14 cellular contexts compared by ENCODE assay signal in genomic region chr6:52612336-52613096, GRCh38. TPM values are rescaled to one million over a fixed set of nuclear protein-coding genes. Genes with fewer than 3 reads are reported as not detected.
DNase-seq lines count a peak whose midpoint lies in the region; ATAC-seq, FAIRE-seq and TF ChIP-seq lines count a peak whose summit lies in the region.
"Had no signal": no experiment of that assay in that cellular context is flagged by ENCODE, and none has a peak within 500 bp of the region (broad histone marks: within the 10 kb centered on the region; RNA-seq: fewer than 3 reads in every experiment).

No MANE protein-coding gene starts in this region.

- in situ Hi-C loops in mammary epithelial cell (cut with MboI; ENCODE audit: low sequenced_read_pairs in 2 of 2) = no loop called here

- H4K5ac ChIP-seq in H1 (ENCODE audit: insufficient read length, low read depth, low read length) = no peak overlapping the region

- H3K36me3 Mint-ChIP-seq in MCF 10A (ENCODE audit: insufficient read depth, unreplicated experiment) = no peaks in the 10 kb centered on the region
- H3K36me3 Mint-ChIP-seq in naive thymus-derived CD8-positive, alpha-beta T cell = no peaks in the 10 kb centered on the region
- H3K36me3 Mint-ChIP-seq in activated naive CD4-positive, alpha-beta T cell treated with anti-CD3 and anti-CD28 coated beads, Interleukin-2, amount 50 U/mL, for 72 hours = no peaks in the 10 kb centered on the region

- no TSS peak for BruUV-seq in mammary epithelial cell (replicated peaks; lab: Mats Ljungman, UMichigan)
- no TSS peak for BruUV-seq in MCF 10A (replicated peaks; lab: Mats Ljungman, UMichigan)

- H4K20me1 ChIP-seq in mammary epithelial cell (ENCODE audit: insufficient read depth, low read length) (no peaks in the 10 kb centered on the region), H1 (replicated peaks in 1 of 2; ENCODE audit: control insufficient read depth in 1 of 2, insufficient read depth in 2 of 2, low read length in 2 of 2) (no peaks in the 10 kb centered on the region)

- intact Hi-C loops in mammary epithelial cell (cut with micrococcal nuclease) (no loop called here), MCF 10A (cut with micrococcal nuclease) (no loop called here)

- no peak overlapping the region for H3K4ac ChIP-seq in H1 (replicated peaks; ENCODE audit: insufficient read length, low read depth, low read length)

- POLR2A ChIA-PET in MCF 10A (lab: Yijun Ruan, JAX) (no interaction called here), H1 (lab: Charles Lee; ENCODE audit: partially characterized antibody) (interaction anchor here (1.4 kb wide), 1 partner anchor 9 kb away, joined by 5 read pairs; no protein-coding TSS in a partner anchor)
- POLR2A ChIA-PET in naive thymus-derived CD8-positive, alpha-beta T cell (lab: Charles Lee) = no interaction called here

- H3K4me3 ChIP-seq in mammary epithelial cell (replicated peaks in 1 of 3; ENCODE audit: insufficient read depth in 1 of 3, low read depth in 2 of 3, low read length in 3 of 3) (no peak overlapping the region), H1 (ENCODE audit: extremely low read depth in 1 of 4, insufficient read depth in 2 of 4, low read depth in 3 of 4, low read length in 4 of 4) (no peak overlapping the region)

- H3K18ac ChIP-seq in H1 (ENCODE audit: extremely low read depth, low read length) = no peak overlapping the region

- DNase-seq in mammary epithelial cell = no peak
- no peak for DNase-seq in MCF 10A (ENCODE audit: unreplicated experiment)
- peak; percentile 82 for DNase-seq in OCI-M1 (lab: John Stamatoyannopoulos, UW)
- no peak for DNase-seq in H1 (ENCODE audit: low read depth in 1 of 2, low spot score in 2 of 2)
- no peak for DNase-seq in naive thymus-derived CD8-positive, alpha-beta T cell
- DNase-seq in activated naive CD4-positive, alpha-beta T cell treated with anti-CD3 and anti-CD28 coated beads, Interleukin-2, amount 50 U/mL, for 72 hours (ENCODE audit: low spot score in 2 of 2) = no peak
- no peak for DNase-seq in NCI-H1092 treated with DMSO at 0.1 percent for 48 hours (lab: John Stamatoyannopoulos, UW)
- DNase-seq: activated CD8-positive, alpha-beta memory T cell treated with anti-CD3 and anti-CD28 coated beads for 24 hours; activated effector memory CD4-positive, alpha-beta T cell treated with anti-CD3 and anti-CD28 coated beads, Interleukin-2, amount 50 U/mL, for 16 hours; NCI-H1417 treated with DMSO at 0.1 percent for 48 hours; NCI-H510A treated with DMSO at 0.1 percent for 48 hours had no signal

- H4K8ac ChIP-seq in H1 (ENCODE audit: extremely low read depth, insufficient read depth, low read length) = no peak overlapping the region

- CTCF ChIA-PET in mammary epithelial cell (lab: Charles Lee; ENCODE audit: low non-redundant PET) (no interaction called here), MCF 10A (lab: Yijun Ruan, JAX) (interaction anchor here (0.7 to 0.9 kb wide), 2 partner anchors 38 to 196 kb away, joined by 3 to 4 read pairs; no protein-coding TSS in a partner anchor), H1 (lab: Charles Lee; ENCODE audit: partially characterized antibody) (interaction anchor here (1.8 kb wide), 1 partner anchor 14 kb away, joined by 7 read pairs; no protein-coding TSS in a partner anchor)

- H3K4me3 Mint-ChIP-seq in MCF 10A (ENCODE audit: unreplicated experiment) = no peak overlapping the region
- no peak overlapping the region for H3K4me3 Mint-ChIP-seq in naive thymus-derived CD8-positive, alpha-beta T cell

- H2BK120ac ChIP-seq in H1 (replicated peaks; ENCODE audit: low read depth, low read length) = no peak overlapping the region

- no peak for TF ChIP-seq POLR2A in H1 (IDR thresholded peaks at IDR 0.05; ENCODE audit: control extremely low read depth in 1 of 2, low read depth in 2 of 2, low read length in 2 of 2)

- H3K4me1 Mint-ChIP-seq in MCF 10A (ENCODE audit: insufficient read depth, unreplicated experiment) = peaks cover 6% of the 10 kb centered on the region
- peaks cover 0 to 6% (median 0%) of the 10 kb centered on the region in 4 donors for H3K4me1 Mint-ChIP-seq in naive thymus-derived CD8-positive, alpha-beta T cell

- H3K79me2 ChIP-seq in mammary epithelial cell (ENCODE audit: insufficient read depth, low read length) (no peaks in the 10 kb centered on the region), H1 (ENCODE audit: control insufficient read depth in 1 of 2, insufficient read depth in 2 of 2, low read length in 2 of 2) (no peaks in the 10 kb centered on the region)

- dilution Hi-C loops in mammary epithelial cell (cut with HindIII; ENCODE audit: low sequenced_read_pairs) = no loop called here

- no peaks in the 10 kb centered on the region for H3K27me3 Mint-ChIP-seq in MCF 10A (ENCODE audit: insufficient read depth, unreplicated experiment)
- H3K27me3 Mint-ChIP-seq in naive thymus-derived CD8-positive, alpha-beta T cell = peaks cover 0 to 7% (median 0%) of the 10 kb centered on the region in 5 donors
- H3K27me3 Mint-ChIP-seq: progenitor cell of endocrine pancreas had no signal

- no peaks in the 10 kb centered on the region for H3K79me1 ChIP-seq in H1 (ENCODE audit: low read depth, low read length)

- peak overlapping the region; percentile 3 for H3K27ac ChIP-seq in mammary epithelial cell (ENCODE audit: insufficient read depth, low read depth, low read length)
- no peak overlapping the region for H3K27ac ChIP-seq in H1 (ENCODE audit: low read depth, low read length)

- no peak overlapping the region; the same call in 1 of the 2 replicates for H2BK12ac ChIP-seq in H1 (ENCODE audit: low read depth, low read length)

- no peak for TF ChIP-seq EP300 in H1 (IDR thresholded peaks at IDR 0.05; ENCODE audit: borderline replicate concordance in 1 of 2, low read depth in 2 of 2, low read length in 2 of 2)

- H3K4me2 ChIP-seq in mammary epithelial cell (ENCODE audit: insufficient read depth, low read depth, low read length) (no peak overlapping the region), H1 (ENCODE audit: insufficient read depth in 1 of 2, low read depth in 2 of 2, low read length in 2 of 2) (no peak overlapping the region)

- H4K91ac ChIP-seq in H1 (replicated peaks; ENCODE audit: insufficient read length, low read length) = no peak overlapping the region

- 15% methylated on average over 6 of the region's 6 CpGs for WGBS in mammary epithelial cell (ENCODE audit: low coverage, missing lambda C conversion rate)
- WGBS in H1 (ENCODE audit: extremely low coverage in 1 of 2, insufficient coverage in 1 of 2, insufficient read length in 1 of 2, insufficient replicate concordance in 2 of 2, low coverage in 1 of 2, low lambda C conversion rate in 2 of 2, missing lambda C conversion rate in 1 of 2), 2 experiments = 90% methylated on average over 6 of the region's 6 CpGs; no CpG with 5 or more reads in 1 of the 2 experiments

- H3K27me3 ChIP-seq in mammary epithelial cell (ENCODE audit: insufficient read depth, low read length) = no peaks in the 10 kb centered on the region
- no peaks in the 10 kb centered on the region for H3K27me3 ChIP-seq in H1 (replicated peaks in 1 of 4; ENCODE audit: control insufficient read depth in 3 of 4, extremely low read depth in 1 of 4, insufficient read depth in 3 of 4, low read length in 3 of 4)

- H3K4me1 ChIP-seq in mammary epithelial cell (ENCODE audit: insufficient read depth, low read length) (peaks cover 25% of the 10 kb centered on the region), H1 (replicated peaks in 1 of 4; ENCODE audit: control insufficient read depth in 3 of 4, insufficient read depth in 4 of 4, low read length in 3 of 4) (no peaks in the 10 kb centered on the region)

- no peak overlapping the region for H2BK5ac ChIP-seq in H1 (ENCODE audit: low read depth, low read length)

- FAIRE-seq in H1 (lab: Jason Lieb, UNC) = no peak
- FAIRE-seq: TTC549 had no signal

- H3K23me2 ChIP-seq in H1 (ENCODE audit: low read depth, low read length) = no peaks in the 10 kb centered on the region; the same call in 1 of the 2 replicates

- H3K9ac ChIP-seq in mammary epithelial cell (ENCODE audit: insufficient read depth, low read length) (no peak overlapping the region), H1 (replicated peaks in 1 of 4; ENCODE audit: extremely low read depth in 1 of 4, low read depth in 3 of 4, low read length in 3 of 4) (no peak overlapping the region)

- no peak overlapping the region for H2BK20ac ChIP-seq in H1 (ENCODE audit: low read length)

- no peak for TF ChIP-seq RAD21 in H1 (IDR thresholded peaks at IDR 0.05 in 1 of 2, conservative IDR thresholded peaks at IDR 0.05 in 1 of 2; ENCODE audit: low read depth in 2 of 2, low read length in 2 of 2)

- H2AFZ ChIP-seq in mammary epithelial cell (ENCODE audit: low read depth, low read length) (peak overlapping the region; percentile 68), H1 (ENCODE audit: low read length) (peak overlapping the region; percentile 79; the same call in 1 of the 2 replicates)

- no peak for TF ChIP-seq CTCF in mammary epithelial cell (conservative IDR thresholded peaks at IDR 0.05 in 1 of 2, IDR thresholded peaks at IDR 0.05 in 1 of 2; ENCODE audit: extremely low read depth in 1 of 2, insufficient read depth in 1 of 2, low read depth in 1 of 2, low read length in 2 of 2)
- TF ChIP-seq CTCF in MCF 10A (IDR thresholded peaks at IDR 0.05; ENCODE audit: unreplicated experiment) = no peak
- no peak for TF ChIP-seq CTCF in H1 (IDR thresholded peaks at IDR 0.05; ENCODE audit: control extremely low read depth in 1 of 3, insufficient read depth in 1 of 3, low read depth in 1 of 3, low read length in 3 of 3)

- H3K27ac Mint-ChIP-seq in MCF 10A (ENCODE audit: low read depth, unreplicated experiment) = no peak overlapping the region
- no peak overlapping the region for H3K27ac Mint-ChIP-seq in naive thymus-derived CD8-positive, alpha-beta T cell
- H3K27ac Mint-ChIP-seq in activated naive CD4-positive, alpha-beta T cell treated with anti-CD3 and anti-CD28 coated beads, Interleukin-2, amount 50 U/mL, for 72 hours = no peak overlapping the region
- H3K27ac Mint-ChIP-seq: progenitor cell of endocrine pancreas had no signal

- H3K9me3 Mint-ChIP-seq in MCF 10A (ENCODE audit: unreplicated experiment) = peaks cover 11% of the 10 kb centered on the region
- H3K9me3 Mint-ChIP-seq in naive thymus-derived CD8-positive, alpha-beta T cell = peaks cover 0 to 8% (median 2%) of the 10 kb centered on the region in 9 donors
- no peaks in the 10 kb centered on the region for H3K9me3 Mint-ChIP-seq in activated naive CD4-positive, alpha-beta T cell treated with anti-CD3 and anti-CD28 coated beads, Interleukin-2, amount 50 U/mL, for 72 hours

- H2BK15ac ChIP-seq in H1 (ENCODE audit: low read length) = no peak overlapping the region

- H3K14ac ChIP-seq in H1 (ENCODE audit: insufficient read length) = no peak overlapping the region

- H3K36me3 ChIP-seq in mammary epithelial cell (ENCODE audit: insufficient read depth, low read length) (no peaks in the 10 kb centered on the region), H1 (ENCODE audit: control insufficient read depth in 2 of 4, insufficient read depth in 4 of 4, low read length in 3 of 4) (no peaks in the 10 kb centered on the region)

- ATAC-seq in naive thymus-derived CD8-positive, alpha-beta T cell = no peak
- ATAC-seq in activated naive CD4-positive, alpha-beta T cell treated with anti-CD3 and anti-CD28 coated beads, Interleukin-2, amount 50 U/mL, for 72 hours = no peak
- ATAC-seq in GM21528 (IDR thresholded peaks at IDR 0.05; ENCODE audit: low FRiP score, unreplicated experiment) = no peak

- H3K9me3 ChIP-seq in mammary epithelial cell (replicated peaks; ENCODE audit: insufficient read depth, low read length) (no peaks in the 10 kb centered on the region), H1 (ENCODE audit: insufficient read depth in 2 of 2, low read depth in 1 of 2, low read length in 1 of 2) (no peaks in the 10 kb centered on the region)

- no peak overlapping the region for H3K23ac ChIP-seq in H1 (ENCODE audit: insufficient read length)

- no peak overlapping the region for H2AK5ac ChIP-seq in H1 (ENCODE audit: low read depth, low read length)

- H3K56ac ChIP-seq in H1 (replicated peaks; ENCODE audit: insufficient read length, low read depth, low read length) = no peak overlapping the region

RNA-seq across cellular contexts. Expression of gene TRAM2, which starts 35.7 kb away (rescaled TPM):
- total RNA-seq in mammary epithelial cell (10 to 100 TPM; 12.5 to 16.9 TPM), MCF 10A (2022) (9.9 and 10.1 TPM in 2 replicates)
- polyA plus RNA-seq in mammary epithelial cell (13.8 TPM), H1 (2011; rRNA removed) (8.5 and 9.0 TPM in 2 replicates)
- 39.2 TPM for polyA minus RNA-seq in mammary epithelial cell
- total RNA-seq in H1 (2021; fragmentation: NEBNext Ultra II Directional; extraction: Animal tissue kit (Norgen Biotek cat#: 25700)) = 21.4 and 21.6 TPM in 2 replicates
- polyA plus RNA-seq in H1 (2011; cell fraction: cytosol; rRNA removed) = 8.6 TPM
- 10.0 TPM for polyA plus RNA-seq in H1 (2011; cell fraction: nucleus; rRNA removed)
- polyA plus RNA-seq in H1 (2012, experiment 1 of 2) = 8.3 to 11.6 TPM (median 10.6 TPM) in 4 replicates
- 4.8 TPM for polyA plus RNA-seq in H1 (2012, experiment 2 of 2)
- 18.2 TPM for polyA plus RNA-seq in H1 (2013, experiment 1 of 2)
- polyA plus RNA-seq in H1 (2013, experiment 2 of 2) = 21.0 TPM
- polyA minus RNA-seq in H1 (2011; rRNA and poly(A)+ RNA removed) = 15.8 and 16.0 TPM in 2 replicates
- polyA minus RNA-seq in H1 (2011; cell fraction: cytosol; rRNA and poly(A)+ RNA removed) = 10.1 TPM
- 12.7 TPM for polyA minus RNA-seq in H1 (2011; cell fraction: nucleus; rRNA and poly(A)+ RNA removed)
- 1 to 10 TPM; 9.4 to 9.9 TPM for total RNA-seq in naive thymus-derived CD8-positive, alpha-beta T cell
- 1 to 10 TPM; 3.1 to 4.9 (median 3.3) TPM for polyA plus RNA-seq in naive thymus-derived CD8-positive, alpha-beta T cell
- total RNA-seq in activated naive CD4-positive, alpha-beta T cell treated with anti-CD3 and anti-CD28 coated beads, Interleukin-2, amount 50 U/mL, for 72 hours = 1 to 10 TPM; 3.2 to 3.8 TPM

RNA-seq across cellular contexts. Expression of gene TMEM14A, which starts 58.4 kb away (rescaled TPM):
- 10 to 100 TPM; 27.2 to 30.4 TPM for total RNA-seq in mammary epithelial cell
- 28.4 TPM for polyA plus RNA-seq in mammary epithelial cell
- polyA minus RNA-seq in mammary epithelial cell = not detected
- 10.5 and 15.6 TPM in 2 replicates for total RNA-seq in MCF 10A (2022)
- 11.2 and 12.5 TPM in 2 replicates for total RNA-seq in H1 (2021; fragmentation: NEBNext Ultra II Directional; extraction: Animal tissue kit (Norgen Biotek cat#: 25700))
- 8.9 and 11.1 TPM in 2 replicates for polyA plus RNA-seq in H1 (2011; rRNA removed)
- 13.4 TPM for polyA plus RNA-seq in H1 (2011; cell fraction: cytosol; rRNA removed)
- 1.9 TPM for polyA plus RNA-seq in H1 (2011; cell fraction: nucleus; rRNA removed)
- polyA plus RNA-seq in H1 (2012, experiment 1 of 2) = 7.7 to 9.8 TPM (median 9.0 TPM) in 4 replicates
- polyA plus RNA-seq in H1 (2012, experiment 2 of 2) = 11.8 TPM
- polyA plus RNA-seq in H1 (2013, experiment 1 of 2) = 8.2 TPM
- polyA plus RNA-seq in H1 (2013, experiment 2 of 2) = 7.3 TPM
- polyA minus RNA-seq in H1 (2011; rRNA and poly(A)+ RNA removed) = 1.3 and 1.8 TPM in 2 replicates
- polyA minus RNA-seq in H1 (2011; cell fraction: cytosol; rRNA and poly(A)+ RNA removed) = 2.0 TPM
- 3.6 TPM for polyA minus RNA-seq in H1 (2011; cell fraction: nucleus; rRNA and poly(A)+ RNA removed)
- 1 to 10 TPM; 7.3 to 8.3 TPM for total RNA-seq in naive thymus-derived CD8-positive, alpha-beta T cell
- polyA plus RNA-seq in naive thymus-derived CD8-positive, alpha-beta T cell = 10 to 100 TPM; 22.4 to 36.0 (median 32.7) TPM
- total RNA-seq in activated naive CD4-positive, alpha-beta T cell treated with anti-CD3 and anti-CD28 coated beads, Interleukin-2, amount 50 U/mL, for 72 hours = 10 to 100 TPM; 12.1 to 18.1 TPM
